ENCODE assay signal across 20 cellular contexts in the genomic region with DNA sequence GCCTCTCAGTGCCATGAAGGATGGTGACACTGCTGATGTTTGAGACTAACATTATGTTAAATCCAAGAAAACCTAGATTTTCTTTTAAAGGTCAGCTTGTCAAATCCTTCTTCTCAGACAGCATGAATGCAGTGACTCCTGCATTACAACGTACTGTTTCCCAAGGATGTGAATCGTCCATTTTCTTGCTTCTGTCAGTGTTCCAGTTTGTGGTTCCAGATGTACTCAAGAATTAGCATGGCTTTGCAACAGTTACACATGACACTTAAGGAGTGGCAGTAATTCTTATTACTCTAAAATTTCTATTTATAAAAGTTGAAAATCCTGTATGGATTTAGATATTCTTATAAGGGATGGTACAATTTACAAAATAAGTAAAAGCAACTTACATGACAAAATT. TPM values are rescaled to one million over a fixed set of nuclear protein-coding genes. Genes with fewer than 3 reads are reported as not detected.
DNase-seq lines count a peak whose midpoint lies in the region; ATAC-seq, FAIRE-seq and TF ChIP-seq lines count a peak whose summit lies in the region.
"Had no signal": no experiment of that assay in that cellular context is flagged by ENCODE, and none has a peak within 500 bp of the region (broad histone marks: within the 10 kb centered on the region; RNA-seq: fewer than 3 reads in every experiment).

No MANE protein-coding gene starts in this region.

- CTCF ChIA-PET in CD8-positive, alpha-beta memory T cell (lab: Charles Lee) = interaction anchor here (1.1 to 1.6 kb wide), 2 partner anchors 9 to 20 kb away, joined by 4 to 6 read pairs; no protein-coding TSS in a partner anchor
- CTCF ChIA-PET in naive thymus-derived CD4-positive, alpha-beta T cell (lab: Charles Lee) = no interaction called here

- no peak overlapping the region for H3K27ac ChIP-seq in CD8-positive, alpha-beta memory T cell (ENCODE audit: low read depth, low read length)
- H3K27ac ChIP-seq in naive thymus-derived CD4-positive, alpha-beta T cell (ENCODE audit: low read depth, low read length) = peak overlapping the region; percentile 82
- H3K27ac ChIP-seq in kidney (ENCODE audit: low read depth in 2 of 2, low read length in 2 of 2) = no peak overlapping the region
- H3K27ac ChIP-seq: PC-9 had no signal

- TF ChIP-seq CTCF in kidney (IDR thresholded peaks at IDR 0.05; ENCODE audit: borderline replicate concordance, extremely low read depth, insufficient read depth) = no peak

- ATAC-seq in activated T-helper 17 cell treated with anti-CD3 and anti-CD28 coated beads, Interleukin-2, amount 50 U/mL, for 72 hours (replicated peaks) = no peak
- ATAC-seq in naive thymus-derived CD4-positive, alpha-beta T cell = no peak
- no peak for ATAC-seq in esophagus mucosa
- ATAC-seq: GM23338, WTC11 had no signal

- no peaks in the 10 kb centered on the region for H3K36me3 ChIP-seq in CD8-positive, alpha-beta memory T cell (ENCODE audit: insufficient read depth, low read length)
- H3K36me3 ChIP-seq in naive thymus-derived CD4-positive, alpha-beta T cell (ENCODE audit: control insufficient read depth in 2 of 3, insufficient read depth in 3 of 3, low read length in 3 of 3) = peaks cover 0 to 5% (median 0%) of the 10 kb centered on the region in 3 experiments
- H3K36me3 ChIP-seq in kidney (ENCODE audit: control insufficient read depth in 1 of 2, insufficient read depth in 2 of 2, low read length in 2 of 2) = no peaks in the 10 kb centered on the region
- H3K36me3 ChIP-seq: pancreas, upper lobe of left lung had no signal

- H3K4me3 ChIP-seq in CD8-positive, alpha-beta memory T cell (ENCODE audit: low read length) = peak overlapping the region; percentile 29
- no peak overlapping the region for H3K4me3 ChIP-seq in naive thymus-derived CD4-positive, alpha-beta T cell (ENCODE audit: low read length)
- no peak overlapping the region for H3K4me3 ChIP-seq in kidney (ENCODE audit: low read length in 2 of 2)

- no peak overlapping the region for H3K9ac ChIP-seq in kidney (ENCODE audit: low read length in 2 of 2)

- FAIRE-seq in kidney (lab: Jason Lieb, UNC) = no peak
- FAIRE-seq: A549, pancreas, small intestine had no signal

- H3K27ac Mint-ChIP-seq in T-helper 1 cell treated with Interleukin-12 subunit alpha and Interleukin-12 subunit beta and Interleukin-4 antibody, amounts not matched to agents 30 μg/mL and 1 μg/mL, for 36 hours = peak overlapping the region; percentile 92
- peak overlapping the region; percentile 82 to 98 (median 96) for H3K27ac Mint-ChIP-seq in CD8-positive, alpha-beta memory T cell
- peak overlapping the region; percentile 81 for H3K27ac Mint-ChIP-seq in activated T-helper 17 cell treated with anti-CD3 and anti-CD28 coated beads, Interleukin-2, amount 50 U/mL, for 72 hours
- H3K27ac Mint-ChIP-seq in naive thymus-derived CD4-positive, alpha-beta T cell = peak overlapping the region; percentile 93 to 98 (median 97)
- H3K27ac Mint-ChIP-seq: GM23338, WTC11 had no signal

- POLR2A ChIA-PET in CD8-positive, alpha-beta memory T cell (lab: Charles Lee) = interaction anchor here (0.5 to 1.3 kb wide), 3 partner anchors 12 to 31 kb away, joined by 3 to 6 read pairs (median 5); no protein-coding TSS in a partner anchor
- POLR2A ChIA-PET in naive thymus-derived CD4-positive, alpha-beta T cell (lab: Charles Lee) = interaction anchor here (0.6 to 4.9 kb wide), 8 partner anchors 14 to 947 kb away, joined by 3 to 33 read pairs (median 4); no protein-coding TSS in a partner anchor

- H3K27me3 ChIP-seq in CD8-positive, alpha-beta memory T cell (ENCODE audit: insufficient read depth, low read length, poor library complexity, severe bottlenecking) = no peaks in the 10 kb centered on the region
- no peaks in the 10 kb centered on the region for H3K27me3 ChIP-seq in naive thymus-derived CD4-positive, alpha-beta T cell (ENCODE audit: control insufficient read depth in 2 of 2, insufficient read depth in 2 of 2, low read length in 2 of 2)
- H3K27me3 ChIP-seq: pancreas, upper lobe of left lung had no signal

- no peaks in the 10 kb centered on the region for H3K27me3 Mint-ChIP-seq in T-helper 1 cell treated with Interleukin-12 subunit alpha and Interleukin-12 subunit beta and Interleukin-4 antibody, amounts not matched to agents 30 μg/mL and 1 μg/mL, for 36 hours (ENCODE audit: low read depth)
- H3K27me3 Mint-ChIP-seq in CD8-positive, alpha-beta memory T cell = peaks cover 0 to 4% of the 10 kb centered on the region in 2 donors
- no peaks in the 10 kb centered on the region for H3K27me3 Mint-ChIP-seq in activated T-helper 17 cell treated with anti-CD3 and anti-CD28 coated beads, Interleukin-2, amount 50 U/mL, for 72 hours
- H3K27me3 Mint-ChIP-seq in naive thymus-derived CD4-positive, alpha-beta T cell = no peaks in the 10 kb centered on the region

- intact Hi-C loops in naive thymus-derived CD4-positive, alpha-beta T cell (cut with micrococcal nuclease) = loop anchor here (1.0 to 10.0 kb wide), 5 partner anchors 106 to 948 kb away; a partner anchor contains a TSS
- intact Hi-C loops in kidney (cut with DNase I) = no loop called here

- H3K4me3 Mint-ChIP-seq in T-helper 1 cell treated with Interleukin-12 subunit alpha and Interleukin-12 subunit beta and Interleukin-4 antibody, amounts not matched to agents 30 μg/mL and 1 μg/mL, for 36 hours = peak overlapping the region; percentile 76
- peak overlapping the region; percentile 75 to 91 (median 81) for H3K4me3 Mint-ChIP-seq in CD8-positive, alpha-beta memory T cell
- peak overlapping the region; percentile 76 for H3K4me3 Mint-ChIP-seq in activated T-helper 17 cell treated with anti-CD3 and anti-CD28 coated beads, Interleukin-2, amount 50 U/mL, for 72 hours
- H3K4me3 Mint-ChIP-seq in naive thymus-derived CD4-positive, alpha-beta T cell = peak overlapping the region; percentile 66 to 98 (median 82)

- H3K36me3 Mint-ChIP-seq in T-helper 1 cell treated with Interleukin-12 subunit alpha and Interleukin-12 subunit beta and Interleukin-4 antibody, amounts not matched to agents 30 μg/mL and 1 μg/mL, for 36 hours (ENCODE audit: low read depth) = peaks cover 14% of the 10 kb centered on the region
- peaks cover 0 to 28% (median 7%) of the 10 kb centered on the region in 3 donors for H3K36me3 Mint-ChIP-seq in CD8-positive, alpha-beta memory T cell
- H3K36me3 Mint-ChIP-seq in activated T-helper 17 cell treated with anti-CD3 and anti-CD28 coated beads, Interleukin-2, amount 50 U/mL, for 72 hours (ENCODE audit: low read depth) = peaks cover 27% of the 10 kb centered on the region
- peaks cover 0 to 22% (median 0%) of the 10 kb centered on the region in 5 donors for H3K36me3 Mint-ChIP-seq in naive thymus-derived CD4-positive, alpha-beta T cell
- H3K36me3 Mint-ChIP-seq: brain, WTC11 had no signal

- DNase-seq in T-helper 1 cell (no peak), NCI-H510A treated with DMSO at 0.1 percent for 48 hours (lab: John Stamatoyannopoulos, UW) (no peak), kidney (no peak)
- no peak for DNase-seq in CD8-positive, alpha-beta memory T cell
- no peak for DNase-seq in naive thymus-derived CD4-positive, alpha-beta T cell
- DNase-seq: kidney glomerular epithelial cell, NCI-H187 treated with DMSO at 0.1 percent for 48 hours, NCI-H524 treated with DMSO at 0.1 percent for 48 hours, pancreas, PC-9, small intestine, upper lobe of left lung had no signal

- no peaks in the 10 kb centered on the region for H3K9me3 Mint-ChIP-seq in T-helper 1 cell treated with Interleukin-12 subunit alpha and Interleukin-12 subunit beta and Interleukin-4 antibody, amounts not matched to agents 30 μg/mL and 1 μg/mL, for 36 hours
- H3K9me3 Mint-ChIP-seq in CD8-positive, alpha-beta memory T cell = no peaks in the 10 kb centered on the region
- H3K9me3 Mint-ChIP-seq in activated T-helper 17 cell treated with anti-CD3 and anti-CD28 coated beads, Interleukin-2, amount 50 U/mL, for 72 hours = no peaks in the 10 kb centered on the region
- H3K9me3 Mint-ChIP-seq in naive thymus-derived CD4-positive, alpha-beta T cell = no peaks in the 10 kb centered on the region
- H3K9me3 Mint-ChIP-seq: dendritic cell treated with granulocyte-macrophage colony-stimulating factor and Interleukin-4, amounts not matched to agents 40 ng/mL and 50 ng/mL, for 4 days; GM23338; WTC11 had no signal

- peaks cover 76% of the 10 kb centered on the region for H3K4me1 ChIP-seq in CD8-positive, alpha-beta memory T cell (ENCODE audit: insufficient read depth, low read length)
- peaks cover 72 to 80% of the 10 kb centered on the region in 2 donors for H3K4me1 ChIP-seq in naive thymus-derived CD4-positive, alpha-beta T cell (ENCODE audit: control insufficient read depth in 2 of 2, insufficient read depth in 2 of 2, low read length in 2 of 2)
- H3K4me1 ChIP-seq in kidney (ENCODE audit: control insufficient read depth in 1 of 2, insufficient read depth in 1 of 2, low read depth in 1 of 2, low read length in 2 of 2) = peaks cover 4% of the 10 kb centered on the region in 2 donors

- peaks cover 62% of the 10 kb centered on the region for H3K4me1 Mint-ChIP-seq in T-helper 1 cell treated with Interleukin-12 subunit alpha and Interleukin-12 subunit beta and Interleukin-4 antibody, amounts not matched to agents 30 μg/mL and 1 μg/mL, for 36 hours (ENCODE audit: low read depth)
- H3K4me1 Mint-ChIP-seq in CD8-positive, alpha-beta memory T cell = peaks cover 76 to 78% (median 78%) of the 10 kb centered on the region in 3 donors
- H3K4me1 Mint-ChIP-seq in activated T-helper 17 cell treated with anti-CD3 and anti-CD28 coated beads, Interleukin-2, amount 50 U/mL, for 72 hours = peaks cover 48% of the 10 kb centered on the region
- peaks cover 57 to 84% (median 72%) of the 10 kb centered on the region in 7 donors for H3K4me1 Mint-ChIP-seq in naive thymus-derived CD4-positive, alpha-beta T cell

- H3K9me3 ChIP-seq in CD8-positive, alpha-beta memory T cell (ENCODE audit: low read length) = no peaks in the 10 kb centered on the region
- H3K9me3 ChIP-seq in naive thymus-derived CD4-positive, alpha-beta T cell (ENCODE audit: control insufficient read depth in 2 of 3, low read length in 3 of 3) = no peaks in the 10 kb centered on the region
- H3K9me3 ChIP-seq in kidney (ENCODE audit: control insufficient read depth in 1 of 2, low read length in 2 of 2) = no peaks in the 10 kb centered on the region
- H3K9me3 ChIP-seq: A549, pancreas, upper lobe of left lung had no signal

RNA-seq across cellular contexts. Expression of a gene that starts 1.5 kb away (rescaled TPM):
- total RNA-seq in CD8-positive, alpha-beta memory T cell = 10 to 100 TPM; 57.4 to 59.5 TPM
- 80.2 TPM for polyA plus RNA-seq in CD8-positive, alpha-beta memory T cell
- total RNA-seq in activated T-helper 17 cell treated with anti-CD3 and anti-CD28 coated beads, Interleukin-2, amount 50 U/mL, for 72 hours = 10 to 100 TPM; 59.6 to 76.7 TPM
- 10 to 100 TPM; 84.1 to 98.8 (median 91.4) TPM for total RNA-seq in naive thymus-derived CD4-positive, alpha-beta T cell
- 10 to 100 TPM; 51.4 to 71.2 TPM for polyA plus RNA-seq in naive thymus-derived CD4-positive, alpha-beta T cell
- total RNA-seq in esophagus mucosa (24.6 TPM), kidney (17.4 TPM)
- polyA plus RNA-seq in kidney (ENCODE audit: insufficient read depth, low read depth, low replicate concordance) = 2.8 TPM
